8 cellular contexts compared by ENCODE assay signal in genomic region chr1:94713472-94714141, GRCh38.
DNase-seq lines count a peak whose midpoint lies in the region; ATAC-seq and TF ChIP-seq lines count a peak whose summit lies in the region.

No MANE protein-coding gene starts in this region.

- no peaks in the 10 kb centered on the region for H3K36me3 Mint-ChIP-seq in naive thymus-derived CD8-positive, alpha-beta T cell

- no peak for TF ChIP-seq CTCF in ovary (IDR thresholded peaks at IDR 0.05)

- POLR2A ChIA-PET in naive thymus-derived CD8-positive, alpha-beta T cell (lab: Charles Lee) = no interaction called here

- H3K27me3 Mint-ChIP-seq in naive thymus-derived CD8-positive, alpha-beta T cell = peaks cover 0 to 8% (median 3%) of the 10 kb centered on the region in 5 donors

- peak overlapping the region in 1 of 2 donors; percentile 21 for H3K27ac ChIP-seq in ovary

- no peak overlapping the region for H3K4me3 Mint-ChIP-seq in naive thymus-derived CD8-positive, alpha-beta T cell

- ATAC-seq in GM18861 (IDR thresholded peaks at IDR 0.05; ENCODE audit: unreplicated experiment) (peak; percentile 55), HG03066 (IDR thresholded peaks at IDR 0.05; ENCODE audit: low read depth, unreplicated experiment) (peak; percentile 75)
- no peak for ATAC-seq in naive thymus-derived CD8-positive, alpha-beta T cell

- intact Hi-C loops in ovary (cut with DNase I) = no loop called here

- no peaks in the 10 kb centered on the region for H3K9me3 Mint-ChIP-seq in naive thymus-derived CD8-positive, alpha-beta T cell

- TF ChIP-seq POLR2A in ovary (IDR thresholded peaks at IDR 0.05) = no peak

- H3K9me3 ChIP-seq in ovary = no peaks in the 10 kb centered on the region

- WGBS in ovary, 3 donors = 30 to 37% (median 31%) methylated on average over 7 of the region's 7 CpGs

- H3K4me1 Mint-ChIP-seq in naive thymus-derived CD8-positive, alpha-beta T cell = peaks cover 0 to 8% (median 0%) of the 10 kb centered on the region in 4 donors

- no peaks in the 10 kb centered on the region for H3K36me3 ChIP-seq in ovary

- DNase-seq in 8988T (peak; percentile 37), RPMI8226 (peak; percentile 55), fibroblast of peridontal ligament (ENCODE audit: extremely low read depth) (peak; percentile 72), ovary (peak; percentile 78 to 95 (median 89)), activated gamma-delta T cell treated with Interleukin-2 at 50 U/mL for 16 hours (no peak)
- no peak for DNase-seq in naive thymus-derived CD8-positive, alpha-beta T cell

- no peak overlapping the region for H3K4me3 ChIP-seq in ovary

- H3K27ac Mint-ChIP-seq in naive thymus-derived CD8-positive, alpha-beta T cell = no peak overlapping the region

- no peak for TF ChIP-seq EP300 in ovary (IDR thresholded peaks at IDR 0.05)

- H3K4me1 ChIP-seq in ovary (ENCODE audit: insufficient read depth) = peaks cover 1% of the 10 kb centered on the region

- no peaks in the 10 kb centered on the region for H3K27me3 ChIP-seq in ovary

Comparison
In these comparisons a context has a peak if more than half of its experiments do, and no peak if none do; other contexts are left out.
1. DNase-seq: peak in 8988T (single experiment), RPMI8226 (single experiment), fibroblast of peridontal ligament (single experiment) and ovary (5 of 5); none in naive thymus-derived CD8-positive, alpha-beta T cell (0 of 10) and activated gamma-delta T cell treated with Interleukin-2 at 50 U/mL for 16 hours (single experiment).
2. ATAC-seq: peak in GM18861 (single experiment) and HG03066 (single experiment); none in naive thymus-derived CD8-positive, alpha-beta T cell (0 of 2).